ENCODE assay signal across 8 cellular contexts in the genomic region with DNA sequence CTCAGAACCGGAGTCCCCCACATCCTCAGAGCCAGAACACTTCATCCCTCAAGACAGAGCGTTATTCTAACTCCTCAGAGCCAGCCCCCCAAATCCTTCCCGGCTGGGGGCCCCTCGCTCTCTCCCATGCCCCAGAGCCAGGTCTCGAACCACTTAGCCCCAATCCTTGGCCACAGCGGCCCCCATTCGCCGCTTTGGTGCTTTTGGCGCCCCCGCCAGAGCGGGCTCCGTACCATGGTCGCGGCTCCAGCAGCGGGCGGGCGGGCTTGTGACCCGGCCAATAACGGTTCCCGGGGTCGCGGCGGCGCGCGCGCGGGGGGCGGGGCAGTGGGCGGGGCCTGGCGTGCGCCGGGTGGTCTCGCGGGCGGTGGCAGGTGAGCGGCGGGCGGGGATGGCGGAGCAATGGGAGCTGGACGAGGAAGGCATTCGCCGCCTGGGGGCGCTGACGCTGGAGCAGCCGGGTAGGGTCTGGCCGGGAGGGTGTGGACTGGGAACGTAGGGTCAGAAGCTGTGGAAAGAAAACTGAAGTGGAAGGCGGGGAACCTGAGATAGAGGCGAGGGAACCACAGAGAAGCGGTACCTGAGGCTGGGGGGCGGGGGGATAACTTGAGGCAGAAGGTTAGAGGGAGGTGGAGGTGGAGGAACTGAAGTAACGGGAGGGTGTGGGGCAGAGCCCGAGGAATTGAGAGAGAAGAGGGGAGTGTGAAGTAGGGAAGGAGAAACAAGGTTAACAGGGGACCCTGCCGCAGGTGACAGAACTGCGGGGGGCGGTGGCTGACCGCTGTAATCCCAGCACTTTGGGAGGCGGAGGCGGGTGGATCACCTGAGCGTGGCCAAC. TPM values are rescaled to one million over a fixed set of nuclear protein-coding genes. Genes with fewer than 3 reads are reported as not detected.
DNase-seq lines count a peak whose midpoint lies in the region; ATAC-seq, FAIRE-seq and TF ChIP-seq lines count a peak whose summit lies in the region.

A gene (minus strand): TSS at position 270 of the 838 bp plus-strand sequence. CDS start 34 bp downstream, at position 236.
A gene with protein sequence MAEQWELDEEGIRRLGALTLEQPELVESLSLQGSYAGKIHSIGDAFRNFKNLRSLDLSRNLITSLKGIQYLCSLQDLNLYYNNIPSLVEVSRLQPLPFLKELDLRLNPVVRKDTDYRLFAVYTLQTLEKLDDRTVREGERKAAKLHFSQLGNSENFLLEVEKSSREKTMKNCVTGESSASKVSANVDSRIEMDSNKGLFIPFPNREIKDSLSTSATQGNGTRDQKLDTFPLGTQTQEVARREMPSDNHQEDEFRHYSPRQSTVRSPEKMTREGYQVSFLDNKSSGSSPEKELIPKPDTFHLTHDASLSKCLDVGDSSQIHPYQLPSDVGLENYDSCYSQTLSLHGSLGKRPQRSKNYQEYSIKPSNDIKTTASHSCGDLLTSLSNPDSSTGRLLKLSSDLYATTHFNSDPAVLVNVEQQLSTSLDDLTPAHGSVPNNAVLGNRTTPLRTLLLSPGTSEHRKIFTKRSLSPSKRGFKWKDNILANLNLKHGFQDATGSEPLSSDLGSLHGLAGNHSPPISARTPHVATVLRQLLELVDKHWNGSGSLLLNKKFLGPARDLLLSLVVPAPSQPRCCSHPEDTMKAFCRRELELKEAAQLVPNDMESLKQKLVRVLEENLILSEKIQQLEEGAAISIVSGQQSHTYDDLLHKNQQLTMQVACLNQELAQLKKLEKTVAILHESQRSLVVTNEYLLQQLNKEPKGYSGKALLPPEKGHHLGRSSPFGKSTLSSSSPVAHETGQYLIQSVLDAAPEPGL (plus strand): TSS at position 344 of the 838 bp plus-strand sequence. CDS start 48 bp downstream, at position 392.

- no peaks in the 10 kb centered on the region for H3K9me3 Mint-ChIP-seq in progenitor cell of endocrine pancreas (ENCODE audit: low read depth)

- TF ChIP-seq POLR2A in Peyer's patch (IDR thresholded peaks at IDR 0.05) (no peak), upper lobe of left lung (IDR thresholded peaks at IDR 0.05) (no peak)

- no peaks in the 10 kb centered on the region for H3K9me3 ChIP-seq in Peyer's patch
- H3K9me3 ChIP-seq in left ventricle myocardium inferior (replicated peaks) = no peaks in the 10 kb centered on the region
- H3K9me3 ChIP-seq in upper lobe of left lung = no peaks in the 10 kb centered on the region

- H3K4me3 Mint-ChIP-seq in progenitor cell of endocrine pancreas (ENCODE audit: low read depth) = peak within 1 kb of the TSS; percentile 77

- intact Hi-C loops in left ventricle myocardium inferior (cut with micrococcal nuclease) = no loop called here

- peak; percentile 84 to 88 for ATAC-seq in upper lobe of left lung (ENCODE audit: low FRiP score in 2 of 2)
- no peak for ATAC-seq in HG02610 (IDR thresholded peaks at IDR 0.05; ENCODE audit: unreplicated experiment)

- 13 to 18% methylated on average over 34 to 48 of the region's 61 CpGs for WGBS in upper lobe of left lung, 2 donors

- no peaks in the 10 kb centered on the region for H3K36me3 Mint-ChIP-seq in progenitor cell of endocrine pancreas (ENCODE audit: insufficient read depth)

- H3K4me1 Mint-ChIP-seq in progenitor cell of endocrine pancreas (ENCODE audit: low read depth) = peaks cover 9% of the 10 kb centered on the region

- TF ChIP-seq CTCF in 22Rv1 (IDR thresholded peaks at IDR 0.05) (peak; percentile 84), Peyer's patch (IDR thresholded peaks at IDR 0.05) (peak in 5 of 6 experiments; percentile 9 to 53 (median 49)), left ventricle myocardium inferior (IDR thresholded peaks at IDR 0.05; ENCODE audit: borderline replicate concordance) (peak; percentile 52), progenitor cell of endocrine pancreas (IDR thresholded peaks at IDR 0.05; ENCODE audit: unreplicated experiment) (peak; percentile 78), upper lobe of left lung (IDR thresholded peaks at IDR 0.05) (peak; percentile 58 to 79 (median 68))

- H3K27ac ChIP-seq in 22Rv1 (no peak within 1 kb of the TSS), Peyer's patch (peak within 1 kb of the TSS in 1 of 4 donors; percentile 47), left ventricle myocardium inferior (replicated peaks) (no peak within 1 kb of the TSS), upper lobe of left lung (peak within 1 kb of the TSS; percentile 10 to 75 (median 64))

- FAIRE-seq in GM19239 (lab: Jason Lieb, UNC) = no peak

- H3K27ac Mint-ChIP-seq in progenitor cell of endocrine pancreas = peak within 1 kb of the TSS; percentile 51

- H3K4me1 ChIP-seq in Peyer's patch = peaks cover 0 to 10% (median 5%) of the 10 kb centered on the region in 4 donors
- peaks cover 11% of the 10 kb centered on the region for H3K4me1 ChIP-seq in left ventricle myocardium inferior
- peaks cover 12 to 17% (median 14%) of the 10 kb centered on the region in 4 donors for H3K4me1 ChIP-seq in upper lobe of left lung

- DNase-seq in GM19239 (ENCODE audit: insufficient read length, low spot score) = peak; percentile 50
- peak; percentile 50 to 83 (median 79) for DNase-seq in Peyer's patch
- peak; percentile 56 for DNase-seq in activated naive CD4-positive, alpha-beta T cell treated with anti-CD3 and anti-CD28 coated beads, Interleukin-2, amount 50 U/mL, for 16 hours
- peak; percentile 45 for DNase-seq in left ventricle myocardium inferior
- peak; percentile 94 for DNase-seq in progenitor cell of endocrine pancreas (ENCODE audit: low spot score, unreplicated experiment)
- DNase-seq in upper lobe of left lung = peak; percentile 76 to 94

- H3K27me3 Mint-ChIP-seq in progenitor cell of endocrine pancreas = peaks cover 26% of the 10 kb centered on the region

- H3K36me3 ChIP-seq in Peyer's patch (no peaks in the 10 kb centered on the region), left ventricle myocardium inferior (no peaks in the 10 kb centered on the region), upper lobe of left lung (no peaks in the 10 kb centered on the region)

- TF ChIP-seq EP300 in upper lobe of left lung (IDR thresholded peaks at IDR 0.05) = no peak

- H3K27me3 ChIP-seq in Peyer's patch (no peaks in the 10 kb centered on the region), left ventricle myocardium inferior (ENCODE audit: low read depth) (peaks cover 48% of the 10 kb centered on the region), upper lobe of left lung (no peaks in the 10 kb centered on the region)

- H3K4me3 ChIP-seq in Peyer's patch (peak within 1 kb of the TSS; percentile 34 to 71 (median 52)), left ventricle myocardium inferior (peak within 1 kb of the TSS; percentile 65), upper lobe of left lung (peak within 1 kb of the TSS in 3 of 4 donors; percentile 49 to 59 (median 50))

RNA-seq across cellular contexts. Expression of the first gene that starts in this region (rescaled TPM):
- total RNA-seq in Peyer's patch = not detected
- not detected for total RNA-seq in left ventricle myocardium inferior
- total RNA-seq in progenitor cell of endocrine pancreas = 0.14 and 1.4 TPM in 2 replicates
- under 1 TPM in 3 of 6 donors, not detected in 3; under 0.01 to 0.31 (median 0.17) TPM for total RNA-seq in upper lobe of left lung

RNA-seq across cellular contexts. Expression of the second gene that starts in this region (rescaled TPM):
- total RNA-seq in Peyer's patch = 1 to 10 TPM in 1 of 4 donors, not detected in 3; 5.1 TPM
- total RNA-seq in left ventricle myocardium inferior = not detected
- 1.6 and 2.3 TPM in 2 replicates for total RNA-seq in progenitor cell of endocrine pancreas
- total RNA-seq in upper lobe of left lung = 100 to 1,000 TPM in 1 of 6 donors, 10 to 100 TPM in 4, 1 to 10 TPM in 1; 5.9 to 110 (median 22.8) TPM

Comparison
In these comparisons a context has a peak if more than half of its experiments do, and no peak if none do; other contexts are left out.
1. Peak in DNase-seq and H3K4me3 ChIP-seq in left ventricle myocardium inferior; RNA of the genes that start here not detected or under 1 TPM.
2. H3K27ac ChIP-seq: peak in upper lobe of left lung (4 of 4); none in 22Rv1 (single experiment) and left ventricle myocardium inferior (single experiment).
3. Peak in every context shown above with its lines, with median percentiles within 50 percentile points of each other: CTCF ChIP-seq, DNase-seq and H3K4me3 ChIP-seq.